ENCODE assay signal across 8 cellular contexts in genomic region chr3:125915792-125916375, GRCh38. TPM values are rescaled to one million over a fixed set of nuclear protein-coding genes. Genes with fewer than 3 reads are reported as not detected.
DNase-seq lines count a peak whose midpoint lies in the region; ATAC-seq and TF ChIP-seq lines count a peak whose summit lies in the region.
"Not testable (repeated sequence)": the region's sequence is repeated elsewhere in the genome, so short reads cannot be mapped to it uniquely, and the experiment has no call there.

No MANE protein-coding gene starts in this region.

- not testable (repeated sequence) for H3K36me3 Mint-ChIP-seq in activated CD4-positive, alpha-beta T cell treated with anti-CD3 and anti-CD28 coated beads for 36 hours (ENCODE audit: low read depth)

- peak overlapping the region; percentile 88 for H3K27ac Mint-ChIP-seq in activated CD4-positive, alpha-beta T cell treated with anti-CD3 and anti-CD28 coated beads for 36 hours

- peak overlapping the region; percentile 82 for H3K4me3 Mint-ChIP-seq in activated CD4-positive, alpha-beta T cell treated with anti-CD3 and anti-CD28 coated beads for 36 hours

- DNase-seq in AML-193 (lab: John Stamatoyannopoulos, UW) (peak; percentile 93 to 96), GM19240 (ENCODE audit: insufficient read length, low spot score) (peak; percentile 41), NCI-H510A treated with DMSO at 0.1 percent for 48 hours (lab: John Stamatoyannopoulos, UW) (peak; percentile 80), choroid plexus epithelial cell (ENCODE audit: low read depth) (peak; percentile 99), kidney glomerular epithelial cell (lab: John Stamatoyannopoulos, UW) (peak; percentile 97)
- DNase-seq in activated CD4-positive, alpha-beta T cell treated with anti-CD3 and anti-CD28 coated beads for 36 hours: peak; percentile 100
- DNase-seq in stimulated activated CD4-positive, alpha-beta T cell treated with anti-CD3 and anti-CD28 coated beads, Interleukin-15, amount 100 ng/mL, for 48 hours (ENCODE audit: low read depth in 2 of 2): peak; percentile 99

- peak; percentile 84 for ATAC-seq in HG03442 (IDR thresholded peaks at IDR 0.05; ENCODE audit: unreplicated experiment)
- peak; percentile 77 for ATAC-seq in activated CD4-positive, alpha-beta T cell treated with anti-CD3 and anti-CD28 coated beads for 36 hours

- POLR2A ChIA-PET in activated CD4-positive, alpha-beta T cell treated with anti-CD3 and anti-CD28 coated beads for 36 hours (lab: Charles Lee): not testable (repeated sequence)

- not testable (repeated sequence) for H3K9me3 Mint-ChIP-seq in activated CD4-positive, alpha-beta T cell treated with anti-CD3 and anti-CD28 coated beads for 36 hours (ENCODE audit: low read depth)

- intact Hi-C loops in activated CD4-positive, alpha-beta T cell treated with anti-CD3 and anti-CD28 coated beads for 36 hours (cut with DNase I, micrococcal nuclease): loop anchor here (1.0 to 10.0 kb wide), 13 partner anchors 74 to 1757 kb away; partner anchors contain the start of genes KLF15 (in 2 of the 2), SLC41A3 (in 2 of the 2), ABTB1 (in 1 of the 2) and CHCHD6 (in 1 of the 2)

- H3K27me3 Mint-ChIP-seq in activated CD4-positive, alpha-beta T cell treated with anti-CD3 and anti-CD28 coated beads for 36 hours: not testable (repeated sequence)

- TF ChIP-seq CTCF in choroid plexus epithelial cell (conservative IDR thresholded peaks at IDR 0.05; ENCODE audit: low read depth, low read length): not testable (repeated sequence)

- peak overlapping the region; percentile 77 for H3K4me3 ChIP-seq in choroid plexus epithelial cell (ENCODE audit: low read depth, low read length)

- CTCF ChIA-PET in activated CD4-positive, alpha-beta T cell treated with anti-CD3 and anti-CD28 coated beads for 36 hours (lab: Charles Lee): not testable (repeated sequence)

- peaks cover 28% of the 10 kb centered on the region for H3K4me1 Mint-ChIP-seq in activated CD4-positive, alpha-beta T cell treated with anti-CD3 and anti-CD28 coated beads for 36 hours

RNA-seq across cellular contexts. Expression of gene ROPN1B, which starts 53.1 kb away (rescaled TPM):
- not detected for total RNA-seq in activated CD4-positive, alpha-beta T cell treated with anti-CD3 and anti-CD28 coated beads for 36 hours

Comparison
In these comparisons a context has a peak if more than half of its experiments do, and no peak if none do; other contexts are left out.
1. Peak in every context shown above with its lines: DNase-seq, ATAC-seq and H3K4me3 ChIP-seq.
2. DNase-seq: peak in every context shown above with its lines; median percentile 100 in activated CD4-positive, alpha-beta T cell treated with anti-CD3 and anti-CD28 coated beads for 36 hours; 99 in choroid plexus epithelial cell; 99 in stimulated activated CD4-positive, alpha-beta T cell treated with anti-CD3 and anti-CD28 coated beads, Interleukin-15, amount 100 ng/mL, for 48 hours; 97 in kidney glomerular epithelial cell; 94 in AML-193; 80 in NCI-H510A treated with DMSO at 0.1 percent for 48 hours; 41 in GM19240.